In the genomic region with DNA sequence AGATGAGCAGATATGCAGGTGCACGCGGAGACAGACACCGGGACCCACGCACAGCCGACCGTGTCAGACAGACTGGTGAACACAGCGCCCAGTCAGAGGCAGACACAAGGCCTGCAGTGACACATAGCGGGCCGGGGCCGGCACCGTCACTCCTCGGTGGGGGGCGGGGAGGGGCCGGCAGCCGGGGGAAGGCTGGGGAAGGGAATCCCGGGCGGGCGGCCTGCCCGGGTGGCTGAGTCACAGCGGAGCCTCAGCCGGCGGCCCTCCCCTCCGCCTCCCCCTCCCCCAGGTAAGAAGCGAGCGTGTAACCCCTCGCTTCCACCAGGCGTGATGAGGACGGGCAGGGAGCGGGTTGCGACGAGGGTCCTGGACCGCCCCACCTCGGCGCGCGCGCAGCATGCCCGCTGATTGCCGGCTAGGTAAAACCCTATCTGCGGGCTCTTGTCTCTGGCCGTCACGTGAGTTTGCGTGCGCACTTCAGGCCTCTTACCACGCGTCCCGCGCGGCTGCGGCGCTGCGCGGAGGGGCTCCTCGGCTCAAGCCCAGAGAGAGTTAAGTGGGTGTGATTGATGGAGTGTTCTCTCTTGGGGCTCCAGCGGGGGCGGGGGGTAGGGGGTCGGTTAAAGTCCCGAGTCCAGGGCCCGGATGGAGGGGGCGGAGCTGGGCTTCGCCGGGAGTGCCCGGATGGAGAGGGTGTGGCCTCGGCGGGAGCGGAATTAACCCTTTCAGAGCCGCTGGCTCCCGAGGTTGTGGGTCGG, we compare ENCODE assay signal across 8 cellular contexts. TPM values are rescaled to one million over a fixed set of nuclear protein-coding genes. Genes with fewer than 3 reads are reported as not detected.
DNase-seq lines count a peak whose midpoint lies in the region; ATAC-seq and TF ChIP-seq lines count a peak whose summit lies in the region.

No MANE protein-coding gene starts in this region.

- peaks cover 55% of the 10 kb centered on the region for H3K4me1 Mint-ChIP-seq in activated CD8-positive, alpha-beta T cell treated with anti-CD3 and anti-CD28 coated beads for 36 hours (ENCODE audit: low read depth)

- H3K27me3 ChIP-seq in ectodermal cell (ENCODE audit: control insufficient read depth, insufficient read depth, low read length, poor library complexity, severe bottlenecking) = no peaks in the 10 kb centered on the region

- H3K36me3 Mint-ChIP-seq in activated CD8-positive, alpha-beta T cell treated with anti-CD3 and anti-CD28 coated beads for 36 hours (ENCODE audit: low read depth) = peaks cover 36% of the 10 kb centered on the region

- peak overlapping the region; percentile 77 for H3K4me3 ChIP-seq in ectodermal cell (ENCODE audit: insufficient read depth, low read depth, low read length)

- CTCF ChIA-PET in activated CD8-positive, alpha-beta T cell treated with anti-CD3 and anti-CD28 coated beads for 36 hours (lab: Charles Lee) = interaction anchor here (0.8 to 1.2 kb wide), 3 partner anchors 9 to 45 kb away, joined by 3 to 5 read pairs (median 3); no protein-coding TSS in a partner anchor

- H3K27ac ChIP-seq in ectodermal cell (ENCODE audit: insufficient read depth, low read depth, low read length, poor library complexity, severe bottlenecking) = peak overlapping the region; percentile 75

- TF ChIP-seq CTCF in activated CD8-positive, alpha-beta T cell treated with anti-CD3 and anti-CD28 coated beads for 36 hours (IDR thresholded peaks at IDR 0.05) = no peak

- H3K9me3 ChIP-seq in ectodermal cell (ENCODE audit: control insufficient read depth, low read length) = no peaks in the 10 kb centered on the region

- H3K9me3 Mint-ChIP-seq in activated CD8-positive, alpha-beta T cell treated with anti-CD3 and anti-CD28 coated beads for 36 hours = no peaks in the 10 kb centered on the region

- peak; percentile 28 for ATAC-seq in HG03439 (IDR thresholded peaks at IDR 0.05; ENCODE audit: unreplicated experiment)
- peak; percentile 46 for ATAC-seq in activated CD8-positive, alpha-beta T cell treated with anti-CD3 and anti-CD28 coated beads for 36 hours

- DNase-seq in NCI-H524 (lab: John Stamatoyannopoulos, UW) (peak; percentile 66 to 76), NCI-H524 treated with DMSO at 0.1 percent for 48 hours (lab: John Stamatoyannopoulos, UW) (no peak), NCI-H774 (lab: John Stamatoyannopoulos, UW) (peak; percentile 56), lung microvascular endothelial cell (ENCODE audit: low read depth in 2 of 2) (peak; percentile 94 to 96)
- peak; percentile 94 for DNase-seq in activated CD8-positive, alpha-beta T cell treated with anti-CD3 and anti-CD28 coated beads for 36 hours
- peak; percentile 81 to 93 (median 86) for DNase-seq in stimulated activated CD4-positive, alpha-beta T cell treated with anti-CD3 and anti-CD28 coated beads, TNF-alpha, amount 100 ng/mL, for 48 hours (ENCODE audit: low read depth in 3 of 3)

- H3K27me3 Mint-ChIP-seq in activated CD8-positive, alpha-beta T cell treated with anti-CD3 and anti-CD28 coated beads for 36 hours = no peaks in the 10 kb centered on the region

- 0 to 1% methylated on average over 69 of the region's 69 CpGs for WGBS in ectodermal cell, 2 experiments

- peaks cover 13% of the 10 kb centered on the region for H3K36me3 ChIP-seq in ectodermal cell (ENCODE audit: control insufficient read depth, insufficient read depth, low read length)

- H3K4me1 ChIP-seq in ectodermal cell (ENCODE audit: control insufficient read depth, insufficient read depth, low read length) = peaks cover 37% of the 10 kb centered on the region

- intact Hi-C loops in activated CD8-positive, alpha-beta T cell treated with anti-CD3 and anti-CD28 coated beads for 36 hours (cut with micrococcal nuclease) = loop anchor here (2.0 to 5.0 kb wide), 2 partner anchors 15 to 46 kb away; partner anchors contain the start of genes CHD3 and NAA38

- POLR2A ChIA-PET in activated CD8-positive, alpha-beta T cell treated with anti-CD3 and anti-CD28 coated beads for 36 hours (lab: Charles Lee) = interaction anchor here (0.5 to 6.6 kb wide), 13 partner anchors 9 to 405 kb away, joined by 3 to 35 read pairs (median 3); partner anchors contain the start of genes CNTROB, NAA38, RNF227 and TMEM88

- H3K27ac Mint-ChIP-seq in activated CD8-positive, alpha-beta T cell treated with anti-CD3 and anti-CD28 coated beads for 36 hours = peak overlapping the region; percentile 98

- H3K4me3 Mint-ChIP-seq in activated CD8-positive, alpha-beta T cell treated with anti-CD3 and anti-CD28 coated beads for 36 hours = peak overlapping the region; percentile 83

RNA-seq across cellular contexts. Expression of gene KDM6B, which starts 7.8 kb away (rescaled TPM):
- total RNA-seq in activated CD8-positive, alpha-beta T cell treated with anti-CD3 and anti-CD28 coated beads for 36 hours = 10 to 100 TPM; 49.2 to 53.8 TPM
- polyA plus RNA-seq in ectodermal cell (2013, experiment 1 of 4) = 30.3 TPM
- 36.4 TPM for polyA plus RNA-seq in ectodermal cell (2013, experiment 2 of 4)
- 32.0 TPM for polyA plus RNA-seq in ectodermal cell (2013, experiment 3 of 4)
- polyA plus RNA-seq in ectodermal cell (2013, experiment 4 of 4) = 34.0 TPM
- 1.3 and 1.8 TPM in 2 replicates for total RNA-seq in lung microvascular endothelial cell

RNA-seq across cellular contexts. Expression of gene TMEM88, which starts 13.1 kb away (rescaled TPM):
- 1 to 10 TPM; 2.4 to 2.9 TPM for total RNA-seq in activated CD8-positive, alpha-beta T cell treated with anti-CD3 and anti-CD28 coated beads for 36 hours
- polyA plus RNA-seq in ectodermal cell (2013, experiment 1 of 4) = 67.3 TPM
- 77.7 TPM for polyA plus RNA-seq in ectodermal cell (2013, experiment 2 of 4)
- 52.8 TPM for polyA plus RNA-seq in ectodermal cell (2013, experiment 3 of 4)
- 61.1 TPM for polyA plus RNA-seq in ectodermal cell (2013, experiment 4 of 4)
- 7.1 and 22.7 TPM in 2 replicates for total RNA-seq in lung microvascular endothelial cell

RNA-seq across cellular contexts. Expression of gene NAA38, which starts 15.6 kb away (rescaled TPM):
- 10 to 100 TPM; 72.8 to 77.2 TPM for total RNA-seq in activated CD8-positive, alpha-beta T cell treated with anti-CD3 and anti-CD28 coated beads for 36 hours
- 46.7 TPM for polyA plus RNA-seq in ectodermal cell (2013, experiment 1 of 4)
- 34.2 TPM for polyA plus RNA-seq in ectodermal cell (2013, experiment 2 of 4)
- 55.3 TPM for polyA plus RNA-seq in ectodermal cell (2013, experiment 3 of 4)
- polyA plus RNA-seq in ectodermal cell (2013, experiment 4 of 4) = 48.9 TPM
- 152 and 178 TPM in 2 replicates for total RNA-seq in lung microvascular endothelial cell

RNA-seq across cellular contexts. Expression of gene CYB5D1, which starts 16.0 kb away (rescaled TPM):
- total RNA-seq in activated CD8-positive, alpha-beta T cell treated with anti-CD3 and anti-CD28 coated beads for 36 hours = 10 to 100 TPM; 13.5 to 16.2 TPM
- polyA plus RNA-seq in ectodermal cell (2013, experiment 1 of 4) = 22.6 TPM
- 28.3 TPM for polyA plus RNA-seq in ectodermal cell (2013, experiment 2 of 4)
- polyA plus RNA-seq in ectodermal cell (2013, experiment 3 of 4) = 13.4 TPM
- polyA plus RNA-seq in ectodermal cell (2013, experiment 4 of 4) = 16.9 TPM
- 4.6 and 5.6 TPM in 2 replicates for total RNA-seq in lung microvascular endothelial cell

RNA-seq across cellular contexts. Expression of gene CHD3, which starts 46.8 kb away (rescaled TPM):
- total RNA-seq in activated CD8-positive, alpha-beta T cell treated with anti-CD3 and anti-CD28 coated beads for 36 hours = 100 to 1,000 TPM; 130 to 139 TPM
- 32.7 TPM for polyA plus RNA-seq in ectodermal cell (2013, experiment 1 of 4)
- 34.6 TPM for polyA plus RNA-seq in ectodermal cell (2013, experiment 2 of 4)
- 32.8 TPM for polyA plus RNA-seq in ectodermal cell (2013, experiment 3 of 4)
- 34.2 TPM for polyA plus RNA-seq in ectodermal cell (2013, experiment 4 of 4)
- 58.0 and 58.7 TPM in 2 replicates for total RNA-seq in lung microvascular endothelial cell

Comparison
In these comparisons a context has a peak if more than half of its experiments do, and no peak if none do; other contexts are left out.
1. RNA of gene KDM6B, which starts 7.8 kb away (total RNA-seq): 49.2 to 53.8 TPM in activated CD8-positive, alpha-beta T cell treated with anti-CD3 and anti-CD28 coated beads for 36 hours; 1.3 to 1.8 TPM in lung microvascular endothelial cell; every median in the first group is over 10 times any median in the second.